8 cellular contexts compared by ENCODE assay signal in the genomic region with DNA sequence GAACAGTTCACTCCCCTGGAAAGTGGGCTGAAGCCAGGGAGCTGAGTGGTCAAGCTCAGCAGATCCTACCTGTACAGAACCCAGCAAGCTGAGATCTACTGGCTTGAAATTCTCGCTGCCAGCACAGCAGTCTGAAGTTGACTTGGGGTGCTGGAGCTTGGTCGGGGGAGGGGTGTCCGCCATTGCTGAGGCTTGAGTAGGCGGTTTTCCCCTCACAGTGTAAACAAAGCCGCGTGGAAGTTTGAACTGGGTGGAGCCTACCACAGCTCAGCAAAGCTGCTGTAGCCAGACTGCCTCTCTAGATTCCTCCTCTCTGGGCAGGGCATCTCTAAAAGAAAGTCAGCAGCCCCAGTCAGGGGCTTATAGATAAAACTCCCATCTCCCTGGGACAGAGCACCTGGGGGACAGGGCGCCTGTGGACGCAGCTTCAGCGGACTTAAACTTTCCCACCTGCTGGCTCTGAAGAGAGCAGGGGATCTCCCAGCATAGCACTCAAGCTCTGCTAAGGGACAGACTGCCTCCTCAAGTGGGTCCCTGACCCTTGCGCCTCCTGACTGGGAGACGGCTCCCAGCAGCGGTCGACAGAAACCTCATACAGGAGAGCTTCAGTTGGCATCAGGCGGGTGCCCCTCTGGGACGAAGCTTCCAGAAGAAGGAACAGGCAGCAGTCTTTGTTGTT.
DNase-seq lines count a peak whose midpoint lies in the region; ATAC-seq, FAIRE-seq and TF ChIP-seq lines count a peak whose summit lies in the region.
"Not testable (repeated sequence)": the region's sequence is repeated elsewhere in the genome, so short reads cannot be mapped to it uniquely, and the experiment has no call there.

No MANE protein-coding gene starts in this region.

- H3K27me3 ChIP-seq in H9 (ENCODE audit: insufficient read depth, low read length); K562 (ENCODE audit: control insufficient read depth in 2 of 2, insufficient read depth in 2 of 2, low read length in 2 of 2); H1 (replicated peaks in 1 of 4; ENCODE audit: control insufficient read depth in 3 of 4, extremely low read depth in 1 of 4, insufficient read depth in 3 of 4, low read length in 3 of 4); hepatocyte; HepG2 (ENCODE audit: control insufficient read depth in 1 of 2, insufficient read depth in 2 of 2, low read length in 2 of 2); parathyroid adenoma (ENCODE audit: control insufficient read depth, insufficient read depth, low read length): not testable (repeated sequence)

- intact Hi-C loops in K562 (cut with micrococcal nuclease); HepG2 (cut with micrococcal nuclease; ENCODE audit: unreplicated experiment): not testable (repeated sequence)

- H4K5ac ChIP-seq in H9 (ENCODE audit: insufficient read length, low read depth, low read length); H1 (ENCODE audit: insufficient read length, low read depth, low read length): not testable (repeated sequence)

- TF ChIP-seq EP300 in A549 (IDR thresholded peaks at IDR 0.05); K562 (IDR thresholded peaks at IDR 0.05; ENCODE audit: low read length); H1 (IDR thresholded peaks at IDR 0.05; ENCODE audit: borderline replicate concordance in 1 of 2, low read depth in 2 of 2, low read length in 2 of 2); HepG2 (IDR thresholded peaks at IDR 0.05; ENCODE audit: low read depth in 2 of 2, low read length in 2 of 2); HepG2 (CRISPR knock-in tag; IDR thresholded peaks at IDR 0.05; ENCODE audit: borderline replicate concordance): not testable (repeated sequence)

- not testable (repeated sequence) for H2BK12ac ChIP-seq in H9 (ENCODE audit: insufficient read length, low read depth, low read length); H1 (ENCODE audit: low read depth, low read length)

- H3K79me2 ChIP-seq in H9 (ENCODE audit: insufficient read depth, low read length); K562 (ENCODE audit: control insufficient read depth, insufficient read depth, low read length); H1 (ENCODE audit: control insufficient read depth in 1 of 2, insufficient read depth in 2 of 2, low read length in 2 of 2); hepatocyte; HepG2 (ENCODE audit: insufficient read depth, low read length); parathyroid adenoma: not testable (repeated sequence)

- TF ChIP-seq RAD21 in A549 (conservative IDR thresholded peaks at IDR 0.05 in 1 of 2, IDR thresholded peaks at IDR 0.05 in 1 of 2); K562 (CRISPR knock-in tag; conservative IDR thresholded peaks at IDR 0.05 in 1 of 2, IDR thresholded peaks at IDR 0.05 in 1 of 2); H1 (IDR thresholded peaks at IDR 0.05 in 1 of 2, conservative IDR thresholded peaks at IDR 0.05 in 1 of 2; ENCODE audit: low read depth in 2 of 2, low read length in 2 of 2); HepG2 (CRISPR knock-in tag; IDR thresholded peaks at IDR 0.05): not testable (repeated sequence)

- H2AFZ ChIP-seq in H9 (ENCODE audit: low read length); H1 (ENCODE audit: low read length); hepatocyte; HepG2 (ENCODE audit: low read length): not testable (repeated sequence)
- peak overlapping the region; percentile 82 for H2AFZ ChIP-seq in K562 (ENCODE audit: low read depth, low read length)
- H2AFZ ChIP-seq in parathyroid adenoma, result peak overlapping the region; percentile 72

- not testable (repeated sequence) for FAIRE-seq in A549 (lab: Jason Lieb, UNC); H1 (lab: Jason Lieb, UNC); HepG2 (lab: Jason Lieb, UNC)
- peak; percentile 19 for FAIRE-seq in K562 (lab: Jason Lieb, UNC)

- not testable (repeated sequence) for H3K14ac ChIP-seq in H9 (ENCODE audit: insufficient read depth, low read length); H1 (ENCODE audit: insufficient read length)

- H3K36me3 ChIP-seq in K562 (ENCODE audit: control insufficient read depth, insufficient read depth, low read length); H1 (ENCODE audit: control insufficient read depth in 2 of 4, insufficient read depth in 4 of 4, low read length in 3 of 4); hepatocyte (replicated peaks; ENCODE audit: insufficient read depth, low read depth); HepG2 (replicated peaks in 1 of 2; ENCODE audit: control insufficient read depth in 1 of 2, insufficient read depth in 2 of 2, low read length in 2 of 2); parathyroid adenoma (ENCODE audit: control insufficient read depth, insufficient read depth, low read length): not testable (repeated sequence)

- peaks cover 10 to 21% (median 12%) of the 10 kb centered on the region in 3 experiments; a peak in 6 of 7 replicates for H3K36me3 Mint-ChIP-seq in H9 (ENCODE audit: insufficient read depth in 1 of 3, low read depth in 3 of 3)

- not testable (repeated sequence) for DNase-seq in A549 (ENCODE audit: low read depth in 1 of 2, low spot score in 1 of 2); H1 (ENCODE audit: low read depth in 1 of 2, low spot score in 2 of 2)
- DNase-seq in H9 (peak; percentile 28), SW480 (ENCODE audit: low spot score) (peak; percentile 2), K562 (ENCODE audit: extremely low read depth in 1 of 4, low spot score in 3 of 4) (peak in 1 of 4 experiments; percentile 44), hepatocyte (ENCODE audit: low spot score) (peak; percentile 25), HepG2 (ENCODE audit: low spot score) (peak; percentile 16)

- peaks cover 26% of the 10 kb centered on the region in 2 experiments for H3K9me3 Mint-ChIP-seq in H9

- not testable (repeated sequence) for ATAC-seq in A549
- ATAC-seq in K562 (peak; percentile 39), HepG2 (peak; percentile 65)

- H3T11ph ChIP-seq in H9 (ENCODE audit: low read length), result not testable (repeated sequence)

- not testable (repeated sequence) for H3K4me3 Mint-ChIP-seq in H9

- not testable (repeated sequence) for H3K27me3 Mint-ChIP-seq in H9 (ENCODE audit: low read depth)

- not testable (repeated sequence) for H3K4me1 ChIP-seq in A549; H9 (ENCODE audit: insufficient read depth, low read length); H1 (replicated peaks in 1 of 4; ENCODE audit: control insufficient read depth in 3 of 4, insufficient read depth in 4 of 4, low read length in 3 of 4)
- H3K4me1 ChIP-seq in K562 (replicated peaks in 1 of 2; ENCODE audit: control insufficient read depth in 2 of 2, insufficient read depth in 2 of 2, low read length in 2 of 2) (peaks cover 13 to 29% of the 10 kb centered on the region in 2 experiments; a peak in 4 of 5 replicates), hepatocyte (ENCODE audit: insufficient read depth) (peaks cover 12% of the 10 kb centered on the region), HepG2 (ENCODE audit: insufficient read depth, low read length) (peaks cover 18% of the 10 kb centered on the region), parathyroid adenoma (peaks cover 13% of the 10 kb centered on the region)

- H2BK5ac ChIP-seq in H9 (ENCODE audit: insufficient read length, low read length); H1 (ENCODE audit: low read depth, low read length): not testable (repeated sequence)

- H3K4me2 ChIP-seq in A549 (peak overlapping the region; percentile 36; the same call in 2 of the 3 replicates), K562 (ENCODE audit: insufficient read depth, low read length) (peak overlapping the region; percentile 55; the same call in 1 of the 2 replicates), H1 (ENCODE audit: insufficient read depth in 1 of 2, low read depth in 2 of 2, low read length in 2 of 2) (peak overlapping the region in 1 of 2 experiments; percentile 21; a peak in 1 of 4 replicates), HepG2 (ENCODE audit: low read depth, low read length) (peak overlapping the region; percentile 65)
- H3K4me2 ChIP-seq in H9 (ENCODE audit: insufficient read depth, insufficient read length, low read length); hepatocyte; parathyroid adenoma (ENCODE audit: low read length): not testable (repeated sequence)

- BruUV-seq in K562 (replicated peaks; lab: Mats Ljungman, UMichigan); HepG2 (replicated peaks; lab: Mats Ljungman, UMichigan): not testable (repeated sequence)

- POLR2A ChIA-PET in A549 (lab: Yijun Ruan, JAX); H1 (lab: Charles Lee; ENCODE audit: partially characterized antibody); HepG2 (lab: Yijun Ruan, JAX): not testable (repeated sequence)
- POLR2A ChIA-PET in K562 (lab: Yijun Ruan, JAX), result interaction anchor here (0.5 kb wide), 1 partner anchor 16 kb away, joined by 3 read pairs; no protein-coding TSS in a partner anchor

- not testable (repeated sequence) for H3K79me1 ChIP-seq in H9 (ENCODE audit: insufficient read depth, low read depth, low read length, poor library complexity, severe bottlenecking); H1 (ENCODE audit: low read depth, low read length)

- WGBS in A549 (ENCODE audit: missing lambda C conversion rate), result 28% methylated on average over 9 of the region's 15 CpGs
- WGBS in H9 (ENCODE audit: extremely low coverage, insufficient read length, low lambda C conversion rate), result no CpG with 5 or more reads among the region's 15 CpGs
- WGBS in K562 (ENCODE audit: insufficient coverage, low coverage, missing lambda C conversion rate), result 30% methylated on average over 15 of the region's 15 CpGs
- whole genome bisulfite sequencing in H1 (ENCODE audit: extremely low coverage in 1 of 2, insufficient coverage in 1 of 2, insufficient read length in 1 of 2, insufficient replicate concordance in 2 of 2, low coverage in 1 of 2, low lambda C conversion rate in 2 of 2, missing lambda C conversion rate in 1 of 2), 2 experiments, result 82% methylated on average over 15 of the region's 15 CpGs; no CpG with 5 or more reads in 1 of the 2 experiments
- WGBS in hepatocyte (ENCODE audit: low lambda C conversion rate, missing lambda C conversion rate), result 73% methylated on average over 15 of the region's 15 CpGs
- WGBS in HepG2 (ENCODE audit: low lambda C conversion rate), result 31% methylated on average over 6 of the region's 15 CpGs

- not testable (repeated sequence) for H3K27ac Mint-ChIP-seq in H9

- not testable (repeated sequence) for H3K4me3 ChIP-seq in A549; K562; H1 (ENCODE audit: extremely low read depth in 1 of 4, insufficient read depth in 2 of 4, low read depth in 3 of 4, low read length in 4 of 4); hepatocyte; parathyroid adenoma (ENCODE audit: low read depth, low read length)
- H3K4me3 ChIP-seq in HepG2 (replicated peaks in 1 of 3; ENCODE audit: insufficient read depth in 1 of 3, low read depth in 2 of 3, low read length in 3 of 3), result peak overlapping the region in 1 of 3 experiments; percentile 44; a peak in 2 of 6 replicates

- not testable (repeated sequence) for H3K9ac ChIP-seq in H9 (ENCODE audit: extremely low read depth, insufficient read length, low read length); H1 (replicated peaks in 1 of 4; ENCODE audit: extremely low read depth in 1 of 4, low read depth in 3 of 4, low read length in 3 of 4); HepG2 (ENCODE audit: insufficient read depth, low read depth, low read length); parathyroid adenoma
- peak overlapping the region; percentile 30 to 45; a peak in 3 of 4 replicates for H3K9ac ChIP-seq in K562 (ENCODE audit: insufficient read depth in 1 of 2, low read depth in 2 of 2, low read length in 2 of 2)

- H4K8ac ChIP-seq in H9 (replicated peaks; ENCODE audit: insufficient read length, low read depth, low read length); H1 (ENCODE audit: extremely low read depth, insufficient read depth, low read length): not testable (repeated sequence)

- H3K9me1 ChIP-seq in K562 (ENCODE audit: control insufficient read depth, insufficient read depth, low read length), result not testable (repeated sequence)

- not testable (repeated sequence) for H4K91ac ChIP-seq in H9 (ENCODE audit: insufficient read length, low read depth, low read length); H1 (replicated peaks; ENCODE audit: insufficient read length, low read length)

- in situ Hi-C loops in K562 (cut with MboI); HepG2 (cut with HindIII; ENCODE audit: extremely low pct_ligation_motif_present, low pct_unique_long_range_greater_than_20kb): not testable (repeated sequence)

- peak overlapping the region; percentile 48 for H2BK120ac ChIP-seq in H9 (ENCODE audit: low read depth, low read length, poor library complexity, severe bottlenecking)
- not testable (repeated sequence) for H2BK120ac ChIP-seq in H1 (replicated peaks; ENCODE audit: low read depth, low read length)

- not testable (repeated sequence) for TF ChIP-seq CTCF in A549 (IDR thresholded peaks at IDR 0.05); H9 (conservative IDR thresholded peaks at IDR 0.05); K562 (IDR thresholded peaks at IDR 0.05 in 2 of 3, conservative IDR thresholded peaks at IDR 0.05 in 1 of 3; ENCODE audit: insufficient read depth in 2 of 3, low read depth in 1 of 3, low read length in 3 of 3); H1 (IDR thresholded peaks at IDR 0.05; ENCODE audit: control extremely low read depth in 1 of 3, insufficient read depth in 1 of 3, low read depth in 1 of 3, low read length in 3 of 3); hepatocyte (IDR thresholded peaks at IDR 0.05; ENCODE audit: poor library complexity); HepG2 (CRISPR knock-in tag; IDR thresholded peaks at IDR 0.05); parathyroid adenoma (IDR thresholded peaks at IDR 0.05)

- H2BK15ac ChIP-seq in H9 (ENCODE audit: low read depth, low read length); H1 (ENCODE audit: low read length): not testable (repeated sequence)

- H2AK5ac ChIP-seq in H9 (ENCODE audit: insufficient read length, low read length); H1 (ENCODE audit: low read depth, low read length): not testable (repeated sequence)

- not testable (repeated sequence) for H3K4me1 Mint-ChIP-seq in H9

- not testable (repeated sequence) for H3K23ac ChIP-seq in H9 (ENCODE audit: insufficient read length, low read depth, low read length); H1 (ENCODE audit: insufficient read length)

- H4K20me1 ChIP-seq in H9 (ENCODE audit: control insufficient read depth, insufficient read depth, insufficient read length); K562 (replicated peaks; ENCODE audit: control insufficient read depth, insufficient read depth, low read length); H1 (replicated peaks in 1 of 2; ENCODE audit: control insufficient read depth in 1 of 2, insufficient read depth in 2 of 2, low read length in 2 of 2); hepatocyte (ENCODE audit: insufficient read depth, poor library complexity, severe bottlenecking); HepG2 (ENCODE audit: insufficient read depth, low read length): not testable (repeated sequence)

- H3K9me2 ChIP-seq in hepatocyte (replicated peaks; ENCODE audit: insufficient read depth), result not testable (repeated sequence)

- CTCF ChIA-PET in A549 (lab: Yijun Ruan, JAX); K562 (lab: Yijun Ruan, JAX; ENCODE audit: low intra/inter-chr PET ratio); H1 (lab: Charles Lee; ENCODE audit: partially characterized antibody); HepG2 (lab: Yijun Ruan, JAX; ENCODE audit: low intra/inter-chr PET ratio, low total read pairs): not testable (repeated sequence)

- H3K23me2 ChIP-seq in H9 (ENCODE audit: insufficient read length, low read depth, low read length, poor library complexity, severe bottlenecking); H1 (ENCODE audit: low read depth, low read length): not testable (repeated sequence)

- not testable (repeated sequence) for H3K4ac ChIP-seq in H9 (ENCODE audit: low read depth, low read length); H1 (replicated peaks; ENCODE audit: insufficient read length, low read depth, low read length)

- not testable (repeated sequence) for H3K9me3 ChIP-seq in A549; H9 (ENCODE audit: control insufficient read depth, low read depth, low read length); K562 (replicated peaks; ENCODE audit: control insufficient read depth, insufficient read depth, low read depth, low read length); H1 (ENCODE audit: insufficient read depth in 2 of 2, low read depth in 1 of 2, low read length in 1 of 2); hepatocyte (ENCODE audit: low read depth); parathyroid adenoma (ENCODE audit: control insufficient read depth, low read length)
- H3K9me3 ChIP-seq in HepG2 (ENCODE audit: low read length), result peaks cover 31% of the 10 kb centered on the region

- H2BK20ac ChIP-seq in H9 (ENCODE audit: low read depth, low read length, poor library complexity, severe bottlenecking), result peak overlapping the region; percentile 78
- H2BK20ac ChIP-seq in H1 (ENCODE audit: low read length), result not testable (repeated sequence)

- not testable (repeated sequence) for H3K18ac ChIP-seq in H9 (ENCODE audit: insufficient read length, low read depth, low read length); H1 (ENCODE audit: extremely low read depth, low read length)

- not testable (repeated sequence) for H3K56ac ChIP-seq in H9 (ENCODE audit: insufficient read length, low read depth, low read length); H1 (replicated peaks; ENCODE audit: insufficient read length, low read depth, low read length)

- not testable (repeated sequence) for H3K27ac ChIP-seq in A549; H9 (ENCODE audit: insufficient read length, low read depth, low read length); K562 (ENCODE audit: extremely low read depth, low read depth, low read length); H1 (ENCODE audit: low read depth, low read length); hepatocyte; HepG2 (ENCODE audit: extremely low read length, insufficient read depth, low read length); parathyroid adenoma

- TF ChIP-seq POLR2A in A549 (IDR thresholded peaks at IDR 0.05; ENCODE audit: low read length); K562 (conservative IDR thresholded peaks at IDR 0.05); H1 (IDR thresholded peaks at IDR 0.05; ENCODE audit: control extremely low read depth in 1 of 2, low read depth in 2 of 2, low read length in 2 of 2); HepG2 (IDR thresholded peaks at IDR 0.05; ENCODE audit: insufficient read depth in 1 of 2, low read depth in 2 of 2, low read length in 2 of 2): not testable (repeated sequence)
